Comparison of ENCODE assay signal across 1 cellular context in genomic region chr16:19084139-19084538, GRCh38.
TF ChIP-seq lines count a peak whose summit lies in the region.

No MANE protein-coding gene starts in this region.

TF ChIP-seq in HepG2, 621 proteins besides CTCF, POLR2A, EP300 and RAD21:
- TF ChIP-seq ARID3A (IDR thresholded peaks at IDR 0.05; ENCODE audit: low read depth, low read length) (no peak), POLR2G (IDR thresholded peaks at IDR 0.05; ENCODE audit: low read depth, low read length) (peak; percentile 1; the same call in 1 of the 2 replicates), SOX5 (CRISPR knock-in tag; IDR thresholded peaks at IDR 0.05; ENCODE audit: borderline replicate concordance) (no peak), SMARCE1 (IDR thresholded peaks at IDR 0.05; ENCODE audit: borderline replicate concordance) (no peak), KLF6 (CRISPR knock-in tag; IDR thresholded peaks at IDR 0.05) (no peak), RBM22 (optimal IDR thresholded peaks at IDR 0.05; ENCODE audit: low read length) (peak; percentile 51)
